ENCODE assay signal across 25 cellular contexts in the genomic region with DNA sequence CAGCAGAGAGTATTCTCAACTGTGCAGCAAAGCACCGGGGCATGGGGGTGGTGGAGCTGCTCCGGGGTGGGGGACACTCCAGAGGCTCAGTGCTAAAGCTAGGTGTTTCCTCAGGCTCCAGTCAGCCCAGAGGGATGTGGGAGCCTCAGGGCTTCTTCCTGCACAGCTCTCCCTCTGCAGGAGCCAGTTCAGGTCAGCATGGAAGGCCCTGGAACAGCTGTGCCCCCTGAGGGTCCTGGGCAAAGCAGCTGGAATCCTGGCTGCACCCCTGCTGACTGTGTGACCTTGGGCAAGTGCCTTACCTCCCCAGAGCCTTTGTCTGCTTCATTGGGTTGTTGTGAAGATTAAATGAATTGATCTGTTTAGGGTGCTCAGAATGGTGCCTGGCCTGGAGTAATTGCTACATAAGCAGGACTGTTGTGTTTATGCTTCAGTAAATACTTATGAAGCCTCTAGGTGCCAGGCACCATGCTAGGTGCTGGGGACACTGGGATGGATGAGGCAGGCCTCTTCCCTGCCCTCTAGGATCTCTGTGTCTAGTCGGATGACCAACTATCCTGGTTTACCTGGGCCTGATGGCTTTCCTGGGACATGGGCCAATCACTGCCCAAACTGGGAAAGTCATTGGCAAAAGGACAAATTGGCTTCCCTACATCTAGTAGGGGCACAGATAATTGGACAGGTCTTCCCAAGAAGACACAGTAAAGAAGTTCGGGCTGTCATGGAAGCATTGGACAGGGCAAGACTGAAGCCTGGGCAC.
DNase-seq lines count a peak whose midpoint lies in the region; ATAC-seq, FAIRE-seq and TF ChIP-seq lines count a peak whose summit lies in the region.
"Had no signal": no experiment of that assay in that cellular context is flagged by ENCODE, and none has a peak within 500 bp of the region (broad histone marks: within the 10 kb centered on the region; RNA-seq: fewer than 3 reads in every experiment).

No MANE protein-coding gene starts in this region.

- no peak for ATAC-seq in pancreas
- no peak for ATAC-seq in HG02642 (IDR thresholded peaks at IDR 0.05; ENCODE audit: poor library complexity, unreplicated experiment)
- ATAC-seq: activated naive CD8-positive, alpha-beta T cell treated with anti-CD3 and anti-CD28 coated beads, Interleukin-2, amount 50 U/mL, for 24 hours had no signal

- no peak overlapping the region for H3K4me3 Mint-ChIP-seq in CD8-positive, alpha-beta memory T cell
- H3K4me3 Mint-ChIP-seq in chondrocyte (ENCODE audit: unreplicated experiment) (no peak overlapping the region), mesothelial cell of epicardium (no peak overlapping the region)
- H3K4me3 Mint-ChIP-seq: activated CD4-positive, alpha-beta T cell treated with anti-CD3 and anti-CD28 coated beads, Interleukin-2, amount 10 ng/mL, durations not matched to agents 24 days and 14 days; activated naive CD8-positive, alpha-beta T cell treated with anti-CD3 and anti-CD28 coated beads, Interleukin-2, amount 50 U/mL, for 24 hours; CD4-positive, alpha-beta T cell had no signal

- no peak for DNase-seq in CD8-positive, alpha-beta memory T cell
- peak; percentile 59 for DNase-seq in chondrocyte (ENCODE audit: low spot score)
- DNase-seq in mesothelial cell of epicardium (ENCODE audit: low spot score in 2 of 2, unreplicated experiment in 2 of 2) = no peak
- no peak for DNase-seq in pancreas
- no peak for DNase-seq in NK-92 treated with Interleukin-12 subunit alpha and Interleukin-12 subunit beta, amount 100 ng/mL, for 24 hours (lab: John Stamatoyannopoulos, UW)
- DNase-seq: activated CD4-positive, alpha-beta T cell treated with anti-CD3 and anti-CD28 coated beads, Interleukin-2, amount 10 ng/mL, durations not matched to agents 24 days and 14 days; activated effector memory CD4-positive, alpha-beta T cell treated with Interleukin-2 at 50 U/mL for 16 hours; activated naive CD8-positive, alpha-beta T cell treated with anti-CD3 and anti-CD28 coated beads, Interleukin-2, amount 50 U/mL, for 24 hours; brain microvascular endothelial cell; CD4-positive, alpha-beta T cell; dermis blood vessel endothelial cell; DMS53; GOT3; heart right ventricle; NCI-H1105 treated with DMSO at 0.1 percent for 48 hours; NCI-H2081; sigmoid colon had no signal

- POLR2A ChIA-PET in CD8-positive, alpha-beta memory T cell (lab: Charles Lee) = no interaction called here
- POLR2A ChIA-PET in HEK293 (lab: Yijun Ruan, JAX) = interaction anchor here (0.5 kb wide), 1 partner anchor 520 kb away, joined by 3 read pairs; no protein-coding TSS in a partner anchor

- no peak overlapping the region for H3K4me3 ChIP-seq in CD8-positive, alpha-beta memory T cell (ENCODE audit: low read length)
- H3K4me3 ChIP-seq in HEK293 (ENCODE audit: low read depth, low read length) = no peak overlapping the region
- no peak overlapping the region for H3K4me3 ChIP-seq in pancreas
- H3K4me3 ChIP-seq: heart right ventricle, lung, sigmoid colon had no signal

- CTCF ChIA-PET in CD8-positive, alpha-beta memory T cell (lab: Charles Lee) = interaction anchor here (1.8 kb wide), 1 partner anchor 11 kb away, joined by 5 read pairs; no protein-coding TSS in a partner anchor
- CTCF ChIA-PET in HEK293 (lab: Yijun Ruan, JAX) = interaction anchor here (0.8 to 1.2 kb wide), 3 partner anchors 11 to 56 kb away, joined by 4 to 6 read pairs (median 6); no protein-coding TSS in a partner anchor

- TF ChIP-seq CTCF in HEK293 (tag by site-specific recombination; IDR thresholded peaks at IDR 0.05) (no peak), chondrocyte (IDR thresholded peaks at IDR 0.05) (no peak), mesothelial cell of epicardium (IDR thresholded peaks at IDR 0.05; ENCODE audit: unreplicated experiment) (no peak), pancreas (IDR thresholded peaks at IDR 0.05) (no peak)

- H3K9me3 Mint-ChIP-seq in CD8-positive, alpha-beta memory T cell = no peaks in the 10 kb centered on the region
- no peaks in the 10 kb centered on the region for H3K9me3 Mint-ChIP-seq in chondrocyte (ENCODE audit: low read depth)
- no peaks in the 10 kb centered on the region for H3K9me3 Mint-ChIP-seq in mesothelial cell of epicardium
- H3K9me3 Mint-ChIP-seq: activated CD4-positive, alpha-beta T cell treated with anti-CD3 and anti-CD28 coated beads, Interleukin-2, amount 10 ng/mL, durations not matched to agents 24 days and 14 days; activated naive CD8-positive, alpha-beta T cell treated with anti-CD3 and anti-CD28 coated beads, Interleukin-2, amount 50 U/mL, for 24 hours; CD4-positive, alpha-beta T cell had no signal

- no peaks in the 10 kb centered on the region for H3K27me3 Mint-ChIP-seq in CD8-positive, alpha-beta memory T cell
- H3K27me3 Mint-ChIP-seq in chondrocyte (ENCODE audit: low read depth) (no peaks in the 10 kb centered on the region), mesothelial cell of epicardium (ENCODE audit: low read depth) (no peaks in the 10 kb centered on the region)
- H3K27me3 Mint-ChIP-seq: activated naive CD8-positive, alpha-beta T cell treated with anti-CD3 and anti-CD28 coated beads, Interleukin-2, amount 50 U/mL, for 24 hours; CD4-positive, alpha-beta T cell had no signal

- no peaks in the 10 kb centered on the region for H3K36me3 ChIP-seq in CD8-positive, alpha-beta memory T cell (ENCODE audit: insufficient read depth, low read length)
- H3K36me3 ChIP-seq in HEK293 (ENCODE audit: control insufficient read depth in 2 of 2, insufficient read depth in 1 of 2, low read length in 2 of 2) = no peaks in the 10 kb centered on the region
- H3K36me3 ChIP-seq in pancreas = no peaks in the 10 kb centered on the region
- H3K36me3 ChIP-seq: brain microvascular endothelial cell, heart right ventricle, sigmoid colon had no signal

- FAIRE-seq in pancreas (lab: Jason Lieb, UNC) = no peak
- FAIRE-seq: GM12891, GM19239, TTC549 had no signal

- H3K27ac ChIP-seq in CD8-positive, alpha-beta memory T cell (ENCODE audit: low read depth, low read length) = peak overlapping the region; percentile 39
- no peak overlapping the region for H3K27ac ChIP-seq in HEK293 (ENCODE audit: extremely low read depth, low read depth, low read length)
- H3K27ac ChIP-seq in pancreas = no peak overlapping the region
- H3K27ac ChIP-seq: brain microvascular endothelial cell, parathyroid adenoma, RWPE1, sigmoid colon had no signal

- H3K9me3 ChIP-seq in CD8-positive, alpha-beta memory T cell (ENCODE audit: low read length) = no peaks in the 10 kb centered on the region
- H3K9me3 ChIP-seq in HEK293 (ENCODE audit: control insufficient read depth, insufficient read depth, low read depth, low read length) (no peaks in the 10 kb centered on the region), pancreas (no peaks in the 10 kb centered on the region)
- H3K9me3 ChIP-seq: heart right ventricle, sigmoid colon had no signal

- intact Hi-C loops in pancreas (cut with DNase I) = loop anchor here in 2 of 3 donors (10.0 kb wide), 2 partner anchors 65 to 145 kb away; no protein-coding TSS in a partner anchor

- no peaks in the 10 kb centered on the region for H3K4me1 Mint-ChIP-seq in CD8-positive, alpha-beta memory T cell
- H3K4me1 Mint-ChIP-seq in chondrocyte (ENCODE audit: low read depth) (peaks cover 30% of the 10 kb centered on the region), mesothelial cell of epicardium (peaks cover 66% of the 10 kb centered on the region)
- H3K4me1 Mint-ChIP-seq: activated CD4-positive, alpha-beta T cell treated with anti-CD3 and anti-CD28 coated beads, Interleukin-2, amount 10 ng/mL, durations not matched to agents 24 days and 14 days; activated naive CD8-positive, alpha-beta T cell treated with anti-CD3 and anti-CD28 coated beads, Interleukin-2, amount 50 U/mL, for 24 hours had no signal

- H3K27me3 ChIP-seq in CD8-positive, alpha-beta memory T cell (ENCODE audit: insufficient read depth, low read length, poor library complexity, severe bottlenecking) = no peaks in the 10 kb centered on the region
- no peaks in the 10 kb centered on the region for H3K27me3 ChIP-seq in pancreas
- H3K27me3 ChIP-seq: brain microvascular endothelial cell, heart right ventricle, sigmoid colon had no signal

- peak overlapping the region in 1 of 8 donors; percentile 18 for H3K27ac Mint-ChIP-seq in CD8-positive, alpha-beta memory T cell
- H3K27ac Mint-ChIP-seq in chondrocyte (ENCODE audit: unreplicated experiment) (no peak overlapping the region), mesothelial cell of epicardium (peak overlapping the region; percentile 99)
- H3K27ac Mint-ChIP-seq: activated CD4-positive, alpha-beta T cell treated with anti-CD3 and anti-CD28 coated beads, Interleukin-2, amount 10 ng/mL, durations not matched to agents 24 days and 14 days; activated naive CD8-positive, alpha-beta T cell treated with anti-CD3 and anti-CD28 coated beads, Interleukin-2, amount 50 U/mL, for 24 hours; CD4-positive, alpha-beta T cell had no signal

- H3K4me1 ChIP-seq in CD8-positive, alpha-beta memory T cell (ENCODE audit: insufficient read depth, low read length) = no peaks in the 10 kb centered on the region
- no peaks in the 10 kb centered on the region for H3K4me1 ChIP-seq in HEK293 (ENCODE audit: control insufficient read depth, insufficient read depth, low read length)
- no peaks in the 10 kb centered on the region for H3K4me1 ChIP-seq in pancreas
- H3K4me1 ChIP-seq: parathyroid adenoma, sigmoid colon had no signal

- H3K36me3 Mint-ChIP-seq in CD8-positive, alpha-beta memory T cell = no peaks in the 10 kb centered on the region
- H3K36me3 Mint-ChIP-seq in chondrocyte (ENCODE audit: low read depth) = no peaks in the 10 kb centered on the region
- no peaks in the 10 kb centered on the region for H3K36me3 Mint-ChIP-seq in mesothelial cell of epicardium

- 67 to 79% methylated on average over 4 of the region's 4 CpGs for WGBS in pancreas, 2 donors

TF ChIP-seq in HEK293, 187 proteins besides CTCF, POLR2A, EP300 and RAD21 (continues in another document):
- peak; percentile 34; the same call in 1 of the 2 replicates for TF ChIP-seq GLIS1 (tag by site-specific recombination; IDR thresholded peaks at IDR 0.05)
- no peak for TF ChIP-seq ZNF529 (tag by site-specific recombination; IDR thresholded peaks at IDR 0.05; ENCODE audit: insufficient replicate concordance)
- TF ChIP-seq HOXD13 (CRISPR knock-in tag; IDR thresholded peaks at IDR 0.05; ENCODE audit: borderline replicate concordance) = no peak
- no peak for TF ChIP-seq ZXDB (tag by site-specific recombination; IDR thresholded peaks at IDR 0.05)
- no peak for TF ChIP-seq ZNF391 (tag by site-specific recombination; IDR thresholded peaks at IDR 0.05; ENCODE audit: borderline replicate concordance, low read depth)
- TF ChIP-seq, protein P1, sequence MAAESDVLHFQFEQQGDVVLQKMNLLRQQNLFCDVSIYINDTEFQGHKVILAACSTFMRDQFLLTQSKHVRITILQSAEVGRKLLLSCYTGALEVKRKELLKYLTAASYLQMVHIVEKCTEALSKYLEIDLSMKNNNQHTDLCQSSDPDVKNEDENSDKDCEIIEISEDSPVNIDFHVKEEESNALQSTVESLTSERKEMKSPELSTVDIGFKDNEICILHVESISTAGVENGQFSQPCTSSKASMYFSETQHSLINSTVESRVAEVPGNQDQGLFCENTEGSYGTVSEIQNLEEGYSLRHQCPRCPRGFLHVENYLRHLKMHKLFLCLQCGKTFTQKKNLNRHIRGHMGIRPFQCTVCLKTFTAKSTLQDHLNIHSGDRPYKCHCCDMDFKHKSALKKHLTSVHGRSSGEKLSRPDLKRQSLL (tag by site-specific recombination; IDR thresholded peaks at IDR 0.05) = 0 out of 2 replicates have a peak, but pooled peaks have one; percentile 16
